Comparison of ENCODE assay signal across 18 cellular contexts in genomic region chr16:23534868-23535860, GRCh38.
"Had no signal": no experiment of that assay in that cellular context is flagged by ENCODE, and none has a peak within 500 bp of the region (broad histone marks: within the 10 kb centered on the region; RNA-seq: fewer than 3 reads in every experiment).

No MANE protein-coding gene starts in this region.

- DNase-seq: activated CD4-positive, alpha-beta memory T cell treated with anti-CD3 and anti-CD28 coated beads for 36 hours; activated CD8-positive, alpha-beta memory T cell treated with anti-CD3 and anti-CD28 coated beads, Interleukin-2, amount 10 ng/mL, durations not matched to agents 7 days and 5 days; activated naive CD4-positive, alpha-beta T cell treated with anti-CD3 and anti-CD28 coated beads, Interleukin-2, amount 10 ng/mL, durations not matched to agents 7 days and 5 days; activated T-cell treated with anti-CD3 and anti-CD28 coated beads, Interleukin-2, amount 50 U/mL, for 1 hour; cortex of kidney; effector CD8-positive, alpha-beta T cell; islet precursor cell; mucosa of descending colon; naive thymus-derived CD8-positive, alpha-beta T cell; posterior cingulate gyrus; right cardiac atrium; stimulated activated CD4-positive, alpha-beta T cell treated with anti-CD3 and anti-CD28 coated beads, Interleukin-4, amount 100 ng/mL, for 4 hours; stimulated activated CD8-positive, alpha-beta memory T cell treated with anti-CD3 and anti-CD28 coated beads, Interleukin-4, amount 100 ng/mL, for 48 hours; stimulated activated naive CD8-positive, alpha-beta T cell treated with anti-CD3 and anti-CD28 coated beads, Interleukin-15, Interleukin-2, amounts not matched to agents 100 U/mL and 50 U/mL, for 24 hours had no signal

- H3K4me3 ChIP-seq: mucosa of descending colon, smooth muscle cell had no signal

- H3K36me3 ChIP-seq: neutrophil had no signal

- H3K27me3 ChIP-seq: neutrophil had no signal

- ATAC-seq: activated CD8-positive, alpha-beta memory T cell treated with anti-CD3 and anti-CD28 coated beads, Interleukin-2, amount 10 ng/mL, durations not matched to agents 7 days and 5 days; left lobe of liver; mucosa of descending colon; naive thymus-derived CD8-positive, alpha-beta T cell; stimulated activated naive CD8-positive, alpha-beta T cell treated with anti-CD3 and anti-CD28 coated beads, Interleukin-15, Interleukin-2, amounts not matched to agents 100 U/mL and 50 U/mL, for 24 hours had no signal

- H3K4me2 ChIP-seq: smooth muscle cell had no signal

- H3K27ac ChIP-seq: neutrophil, VCaP had no signal

- H3K9me3 ChIP-seq: mucosa of descending colon, neutrophil had no signal
